8 cellular contexts compared by ENCODE assay signal in genomic region chr15:68795298-68795848, GRCh38. TPM values are rescaled to one million over a fixed set of nuclear protein-coding genes. Genes with fewer than 3 reads are reported as not detected.
DNase-seq lines count a peak whose midpoint lies in the region; ATAC-seq and TF ChIP-seq lines count a peak whose summit lies in the region.

No MANE protein-coding gene starts in this region.

- no peaks in the 10 kb centered on the region for H3K9me3 ChIP-seq in esophagus squamous epithelium
- no peaks in the 10 kb centered on the region for H3K9me3 ChIP-seq in mucosa of rectum (ENCODE audit: control insufficient read depth in 2 of 2, low read length in 2 of 2)

- DNase-seq in AG10803 (ENCODE audit: low read depth), result peak; percentile 82
- peak; percentile 27 for DNase-seq in NCI-H2029 treated with DMSO at 0.1 percent for 48 hours (lab: John Stamatoyannopoulos, UW)
- DNase-seq in activated T-helper 1 cell treated with Interleukin-2 at 50 U/mL for 16 hours (ENCODE audit: low read depth), result peak; percentile 45
- DNase-seq in esophagus squamous epithelium (lab: John Stamatoyannopoulos, UW), result peak; percentile 57
- DNase-seq in stimulated activated CD8-positive, alpha-beta memory T cell treated with anti-CD3 and anti-CD28 coated beads, Interleukin-4, amount 100 ng/mL, for 48 hours, result peak; percentile 67
- no peak for DNase-seq in NCI-H1105 treated with DMSO at 0.1 percent for 48 hours (lab: John Stamatoyannopoulos, UW)

- TF ChIP-seq POLR2A in esophagus squamous epithelium (IDR thresholded peaks at IDR 0.05), result peak in 2 of 4 donors; percentile 29 to 49

- TF ChIP-seq CTCF in AG10803 (conservative IDR thresholded peaks at IDR 0.05; ENCODE audit: low read length) (no peak), esophagus squamous epithelium (IDR thresholded peaks at IDR 0.05) (peak in 1 of 6 experiments; percentile 16)

- no peak overlapping the region for H3K4me3 ChIP-seq in AG10803 (ENCODE audit: low read length)
- peak overlapping the region in 3 of 4 donors; percentile 10 to 44 (median 17) for H3K4me3 ChIP-seq in esophagus squamous epithelium
- peak overlapping the region; percentile 13 to 63 for H3K4me3 ChIP-seq in mucosa of rectum (ENCODE audit: low read length in 2 of 2)

- H3K36me3 ChIP-seq in esophagus squamous epithelium (no peaks in the 10 kb centered on the region), mucosa of rectum (ENCODE audit: control insufficient read depth in 2 of 2, insufficient read depth in 2 of 2, low read length in 2 of 2) (no peaks in the 10 kb centered on the region)

- H3K27me3 ChIP-seq in esophagus squamous epithelium, result no peaks in the 10 kb centered on the region
- no peaks in the 10 kb centered on the region for H3K27me3 ChIP-seq in mucosa of rectum (ENCODE audit: control insufficient read depth in 2 of 2, insufficient read depth in 2 of 2, low read length in 2 of 2)

- WGBS in esophagus squamous epithelium, 2 donors, result 10 to 14% methylated on average over 10 to 13 of the region's 20 CpGs

- H3K9ac ChIP-seq in mucosa of rectum (ENCODE audit: low read depth in 1 of 2, low read length in 2 of 2), result peak overlapping the region; percentile 57 to 64

- H3K4me1 ChIP-seq in esophagus squamous epithelium, result peaks cover 54 to 94% (median 67%) of the 10 kb centered on the region in 3 donors
- peaks cover 43 to 53% of the 10 kb centered on the region in 2 donors for H3K4me1 ChIP-seq in mucosa of rectum (ENCODE audit: control insufficient read depth in 2 of 2, insufficient read depth in 2 of 2, low read length in 2 of 2)

- intact Hi-C loops in esophagus squamous epithelium (cut with DNase I), result no loop called here

- H3K27ac ChIP-seq in esophagus squamous epithelium (peak overlapping the region; percentile 74 to 89 (median 85)), mucosa of rectum (ENCODE audit: low read depth in 2 of 2, low read length in 2 of 2) (peak overlapping the region; percentile 72 to 74)

- ATAC-seq in GM21447 (IDR thresholded peaks at IDR 0.05; ENCODE audit: unreplicated experiment), result peak; percentile 52

RNA-seq across cellular contexts. Expression of gene ANP32A, which starts 25.3 kb away (rescaled TPM):
- 10 to 100 TPM; 40.1 to 71.5 (median 43.8) TPM for total RNA-seq in esophagus squamous epithelium
